ENCODE assay signal across 9 cellular contexts in the genomic region with DNA sequence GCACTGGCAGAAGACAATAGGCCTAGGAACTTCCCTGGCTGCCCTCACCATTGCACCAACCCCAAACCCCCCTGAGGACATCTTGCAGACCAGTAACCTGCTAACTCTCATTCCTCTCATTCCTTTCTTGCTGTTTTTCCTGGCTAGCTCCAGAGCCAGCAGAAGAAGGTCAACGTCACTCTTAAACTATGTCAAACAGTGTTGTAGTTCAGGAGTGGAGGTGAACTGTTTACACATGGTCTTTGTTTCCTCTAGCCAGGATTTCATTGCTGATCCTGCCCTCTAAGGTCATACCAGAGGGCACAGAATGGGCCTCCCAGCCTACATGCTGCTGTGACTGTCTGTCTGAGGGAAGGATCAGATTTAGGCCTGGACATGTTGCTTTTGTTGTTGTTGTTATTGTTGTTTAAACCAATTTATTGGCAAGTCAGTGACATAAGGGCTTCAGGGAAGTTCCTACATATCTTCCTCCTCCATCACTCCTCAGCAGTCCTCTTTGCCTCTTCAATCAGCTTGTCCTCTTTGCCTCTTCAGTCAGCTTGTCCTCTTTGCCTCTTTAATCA.
DNase-seq lines count a peak whose midpoint lies in the region; ATAC-seq and TF ChIP-seq lines count a peak whose summit lies in the region.
"Had no signal": no experiment of that assay in that cellular context is flagged by ENCODE, and none has a peak within 500 bp of the region (broad histone marks: within the 10 kb centered on the region; RNA-seq: fewer than 3 reads in every experiment).

No MANE protein-coding gene starts in this region.

- no CpG with 5 or more reads among the region's 1 CpG for WGBS in mesodermal cell (ENCODE audit: insufficient coverage in 2 of 2), 2 experiments
- 38 to 63% (median 53%) methylated on average over 1 of the region's 1 CpG for WGBS in adrenal gland, 4 donors

- peak; percentile 87 for ATAC-seq in Right ventricle myocardium superior (ENCODE audit: poor library complexity)
- no peak for ATAC-seq in GM21737 (IDR thresholded peaks at IDR 0.05; ENCODE audit: unreplicated experiment)

- BruUV-seq in A673 (replicated peaks; lab: Mats Ljungman, UMichigan), result no TSS peak

- DNase-seq in Right ventricle myocardium superior (no peak), right atrium auricular region (ENCODE audit: low spot score) (no peak), epithelial cell of esophagus (ENCODE audit: low read depth) (peak; percentile 82), NCI-H2081 (lab: John Stamatoyannopoulos, UW) (no peak), adrenal gland (no peak), A673 (ENCODE audit: low spot score) (no peak)
- DNase-seq: AML-193 had no signal

- no peak for TF ChIP-seq POLR2A in adrenal gland (IDR thresholded peaks at IDR 0.05)

- H3K27ac ChIP-seq in right atrium auricular region (peak overlapping the region in 1 of 2 donors; percentile 63), mesodermal cell (ENCODE audit: low read depth, low read length, severe bottlenecking) (peak overlapping the region; percentile 86), adrenal gland (peak overlapping the region in 1 of 5 donors; percentile 21), A673 (ENCODE audit: low read depth, low read length, poor library complexity, severe bottlenecking) (no peak overlapping the region)

- H3K36me3 ChIP-seq in right atrium auricular region (no peaks in the 10 kb centered on the region), mesodermal cell (ENCODE audit: control insufficient read depth, insufficient read depth, low read length) (no peaks in the 10 kb centered on the region), adrenal gland (replicated peaks in 1 of 2) (no peaks in the 10 kb centered on the region), A673 (ENCODE audit: insufficient read depth, low read length, poor library complexity, severe bottlenecking) (no peaks in the 10 kb centered on the region)

- H3K4me3 ChIP-seq in right atrium auricular region, result no peak overlapping the region
- no peak overlapping the region for H3K4me3 ChIP-seq in epithelial cell of esophagus (ENCODE audit: low read length)
- H3K4me3 ChIP-seq in mesodermal cell (ENCODE audit: extremely low read depth, insufficient read depth, low read length, poor library complexity, severe bottlenecking), result no peak overlapping the region
- H3K4me3 ChIP-seq in adrenal gland, result no peak overlapping the region
- no peak overlapping the region for H3K4me3 ChIP-seq in A673 (ENCODE audit: low read depth, low read length, poor library complexity, severe bottlenecking)

- CTCF ChIA-PET in A673 (lab: Charles Lee), result no interaction called here

- H3K27me3 ChIP-seq in right atrium auricular region, result no peaks in the 10 kb centered on the region
- H3K27me3 ChIP-seq in adrenal gland, result no peaks in the 10 kb centered on the region
- H3K27me3 ChIP-seq in A673 (replicated peaks; ENCODE audit: insufficient read depth, low read depth, low read length, poor library complexity), result no peaks in the 10 kb centered on the region

- intact Hi-C loops in Right ventricle myocardium superior (cut with DNase I), result no loop called here
- intact Hi-C loops in adrenal gland (cut with DNase I), result no loop called here
- intact Hi-C loops in A673 (cut with micrococcal nuclease; ENCODE audit: unreplicated experiment), result no loop called here

- TF ChIP-seq CTCF in right atrium auricular region (IDR thresholded peaks at IDR 0.05) (no peak), epithelial cell of esophagus (IDR thresholded peaks at IDR 0.05; ENCODE audit: insufficient read depth, low read depth, low read length, missing control alignments) (no peak), adrenal gland (IDR thresholded peaks at IDR 0.05) (no peak), A673 (conservative IDR thresholded peaks at IDR 0.05; ENCODE audit: low read depth, low read length) (no peak)

- peaks cover 0 to 12% of the 10 kb centered on the region in 2 donors for H3K4me1 ChIP-seq in right atrium auricular region
- peaks cover 18% of the 10 kb centered on the region for H3K4me1 ChIP-seq in mesodermal cell (ENCODE audit: control insufficient read depth, insufficient read depth, low read length, poor library complexity, severe bottlenecking)
- H3K4me1 ChIP-seq in adrenal gland (replicated peaks in 1 of 2), result peaks cover 0 to 5% of the 10 kb centered on the region in 2 donors
- peaks cover 52% of the 10 kb centered on the region for H3K4me1 ChIP-seq in A673 (ENCODE audit: insufficient read depth, low read length, poor library complexity, severe bottlenecking)

- POLR2A ChIA-PET in A673 (lab: Charles Lee; ENCODE audit: low non-redundant PET), result interaction anchor here (0.6 kb wide), 1 partner anchor 794 kb away, joined by 3 read pairs; no protein-coding TSS in a partner anchor

- H3K9me3 ChIP-seq in right atrium auricular region, result no peaks in the 10 kb centered on the region
- no peaks in the 10 kb centered on the region for H3K9me3 ChIP-seq in mesodermal cell (ENCODE audit: control insufficient read depth, low read length)
- H3K9me3 ChIP-seq in adrenal gland (replicated peaks in 1 of 3), result no peaks in the 10 kb centered on the region
- H3K9me3 ChIP-seq in A673 (ENCODE audit: low read depth, low read length, poor library complexity, severe bottlenecking), result no peaks in the 10 kb centered on the region
